ENCODE assay signal across 1 cellular context in genomic region chr1:247210386-247211117, GRCh38.
TF ChIP-seq lines count a peak whose summit lies in the region.

No MANE protein-coding gene starts in this region.

TF ChIP-seq in H1, 55 proteins besides CTCF, POLR2A, EP300 and RAD21:
- TF ChIP-seq TBP (IDR thresholded peaks at IDR 0.05; ENCODE audit: low read depth, low read length) (peak; percentile 68), EGR1 (IDR thresholded peaks at IDR 0.05; ENCODE audit: borderline replicate concordance, low read depth, low read length) (no peak), NRF1 (IDR thresholded peaks at IDR 0.05; ENCODE audit: low read depth, low read length) (no peak), BRCA1 (IDR thresholded peaks at IDR 0.05; ENCODE audit: low read depth, low read length) (no peak), ZNF274 (IDR thresholded peaks at IDR 0.05; ENCODE audit: borderline replicate concordance, extremely low read depth, low read length) (no peak), SUZ12 (IDR thresholded peaks at IDR 0.05; ENCODE audit: low read length) (no peak), POLR2AphosphoS5 (IDR thresholded peaks at IDR 0.05; ENCODE audit: low read depth, low read length) (peak; percentile 45; the same call in 1 of the 2 replicates), CHD2 (IDR thresholded peaks at IDR 0.05; ENCODE audit: low read length) (peak; percentile 50; the same call in 1 of the 2 replicates), BCL11A (IDR thresholded peaks at IDR 0.05; ENCODE audit: low read depth in 2 of 2, low read length in 2 of 2) (no peak), MAX (IDR thresholded peaks at IDR 0.05) (peak; percentile 54), RXRA (IDR thresholded peaks at IDR 0.05; ENCODE audit: insufficient read depth, low read depth, low read length) (no peak), SP1 (IDR thresholded peaks at IDR 0.05; ENCODE audit: low read depth, low read length) (peak; percentile 80), CREB1 (IDR thresholded peaks at IDR 0.05) (peak; percentile 76), CTBP2 (IDR thresholded peaks at IDR 0.05; ENCODE audit: borderline replicate concordance, insufficient read depth, insufficient read length, low read length) (no peak), E2F6 (IDR thresholded peaks at IDR 0.05) (no peak; the same call in 1 of the 2 replicates), PHF8 (conservative IDR thresholded peaks at IDR 0.05; ENCODE audit: low read depth, low read length) (peak; percentile 71), SIN3A (conservative IDR thresholded peaks at IDR 0.05 in 1 of 2, IDR thresholded peaks at IDR 0.05 in 1 of 2; ENCODE audit: low read depth in 1 of 2, low read length in 2 of 2) (peak; percentile 90 to 91), USF2 (IDR thresholded peaks at IDR 0.05; ENCODE audit: low read length) (no peak), KDM1A (IDR thresholded peaks at IDR 0.05; ENCODE audit: borderline replicate concordance, low read length) (no peak), FOSL1 (IDR thresholded peaks at IDR 0.05; ENCODE audit: insufficient read depth, low read depth, low read length) (no peak), SAP30 (IDR thresholded peaks at IDR 0.05; ENCODE audit: insufficient read depth, insufficient replicate concordance, low read length) (peak; percentile 77), SP2 (IDR thresholded peaks at IDR 0.05; ENCODE audit: low read length) (no peak), RNF2 (IDR thresholded peaks at IDR 0.05; ENCODE audit: borderline replicate concordance, low read depth, low read length, missing control alignments, poor library complexity, severe bottlenecking) (no peak), CHD1 (IDR thresholded peaks at IDR 0.05; ENCODE audit: low read depth, low read length) (no peak), EZH2 (IDR thresholded peaks at IDR 0.05; ENCODE audit: low read depth, low read length, severe bottlenecking) (no peak), TAF7 (optimal IDR thresholded peaks at IDR 0.05; ENCODE audit: borderline replicate concordance, low read depth, low read length) (no peak), BACH1 (IDR thresholded peaks at IDR 0.05; ENCODE audit: low read length) (no peak), SIX5 (IDR thresholded peaks at IDR 0.05; ENCODE audit: low read depth, low read length) (no peak), RBBP5 (IDR thresholded peaks at IDR 0.05; ENCODE audit: borderline replicate concordance, low read depth, low read length) (no peak), YY1 (IDR thresholded peaks at IDR 0.05; ENCODE audit: low read depth, low read length) (no peak), SRF (IDR thresholded peaks at IDR 0.05; ENCODE audit: low read depth, low read length) (no peak), ASH2L (IDR thresholded peaks at IDR 0.05; ENCODE audit: low read length) (no peak), JUND (IDR thresholded peaks at IDR 0.05; ENCODE audit: low read length) (no peak), HDAC6 (IDR thresholded peaks at IDR 0.05; ENCODE audit: low read depth, low read length) (no peak), GABPA (IDR thresholded peaks at IDR 0.05; ENCODE audit: borderline replicate concordance, insufficient read depth, low read length) (no peak), NANOG (IDR thresholded peaks at IDR 0.05; ENCODE audit: insufficient read depth, low read depth, low read length, poor library complexity, severe bottlenecking) (no peak), KDM4A (IDR thresholded peaks at IDR 0.05; ENCODE audit: low read depth, low read length, severe bottlenecking) (peak; percentile 82), TAF1 (IDR thresholded peaks at IDR 0.05; ENCODE audit: low read depth, low read length) (peak; percentile 80), CBX5 (IDR thresholded peaks at IDR 0.05; ENCODE audit: low read depth, low read length) (no peak), HDAC2 (IDR thresholded peaks at IDR 0.05; ENCODE audit: borderline replicate concordance in 1 of 2, low read depth in 2 of 2, low read length in 2 of 2) (no peak), CEBPB (IDR thresholded peaks at IDR 0.05; ENCODE audit: low read depth, low read length) (no peak), TCF12 (IDR thresholded peaks at IDR 0.05; ENCODE audit: low read depth, low read length) (no peak), MAFK (IDR thresholded peaks at IDR 0.05; ENCODE audit: low read depth, low read length) (no peak), CBX8 (IDR thresholded peaks at IDR 0.05; ENCODE audit: borderline replicate concordance, low read depth, low read length) (no peak), POU5F1 (IDR thresholded peaks at IDR 0.05; ENCODE audit: low read depth, low read length) (no peak), KDM5A (IDR thresholded peaks at IDR 0.05; ENCODE audit: low read length) (no peak), ATF3 (IDR thresholded peaks at IDR 0.05; ENCODE audit: insufficient read depth, low read depth, low read length) (no peak), SP4 (IDR thresholded peaks at IDR 0.05; ENCODE audit: low read length) (no peak), ATF2 (IDR thresholded peaks at IDR 0.05; ENCODE audit: low read length) (no peak), JUN (IDR thresholded peaks at IDR 0.05; ENCODE audit: low read depth, low read length) (no peak), SIRT6 (IDR thresholded peaks at IDR 0.05; ENCODE audit: low read length) (no peak), GTF2F1 (IDR thresholded peaks at IDR 0.05; ENCODE audit: borderline replicate concordance, low read depth, low read length) (no peak), CHD7 (IDR thresholded peaks at IDR 0.05; ENCODE audit: insufficient replicate concordance, low read length) (no peak)
